In the genomic region with DNA sequence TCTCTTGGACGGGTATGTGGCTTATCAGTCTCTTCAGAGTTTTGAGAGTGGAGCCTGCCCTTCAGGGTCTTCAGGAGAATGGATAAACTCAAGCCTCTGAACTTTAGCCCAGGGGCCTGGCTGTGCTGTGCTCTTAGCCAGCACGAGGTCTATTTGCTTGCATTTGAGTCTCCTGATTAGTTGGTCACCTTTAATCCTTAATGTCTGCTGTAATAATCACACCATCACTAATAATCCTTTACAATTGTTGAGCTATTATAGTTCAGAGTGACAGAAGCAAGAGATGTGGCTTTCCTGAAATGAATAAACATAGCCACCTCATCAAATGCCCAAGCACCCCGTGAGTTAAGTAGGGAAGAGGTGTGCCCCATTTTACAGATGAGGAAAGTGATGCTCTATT, we compare ENCODE assay signal across 25 cellular contexts. TPM values are rescaled to one million over a fixed set of nuclear protein-coding genes. Genes with fewer than 3 reads are reported as not detected.
A peak's percentile ranks its signal among the peaks of the same experiment; 100 is the strongest.
DNase-seq lines count a peak whose midpoint lies in the region; ATAC-seq, FAIRE-seq and TF ChIP-seq lines count a peak whose summit lies in the region.
"Had no signal": no experiment of that assay in that cellular context is flagged by ENCODE, and none has a peak within 500 bp of the region (broad histone marks: within the 10 kb centered on the region; RNA-seq: fewer than 3 reads in every experiment).

No MANE protein-coding gene starts in this region.

- H3K27me3 ChIP-seq in GM12878 (replicated peaks in 1 of 2; ENCODE audit: control insufficient read depth in 2 of 2, insufficient read depth in 2 of 2, low read length in 1 of 2), result no peaks in the 10 kb centered on the region
- H3K27me3 ChIP-seq: BLaER1 treated with 17β-estradiol and CSF1 and Interleukin-3, amounts not matched to agents 10 nM and 100 nM; Peyer's patch had no signal

- TF ChIP-seq CTCF in A549 (IDR thresholded peaks at IDR 0.05) (no peak), GM12878 (IDR thresholded peaks at IDR 0.05 in 2 of 3, conservative IDR thresholded peaks at IDR 0.05 in 1 of 3; ENCODE audit: control insufficient read depth in 2 of 3, extremely low read depth in 1 of 3, insufficient read depth in 1 of 3, low read depth in 3 of 3, low read length in 3 of 3) (no peak), retinal pigment epithelial cell (conservative IDR thresholded peaks at IDR 0.05; ENCODE audit: low read depth, low read length) (no peak)

- H3K36me3 Mint-ChIP-seq in activated CD8-positive, alpha-beta memory T cell treated with anti-CD3 and anti-CD28 coated beads, Interleukin-2, amount 10 ng/mL, durations not matched to agents 7 days and 5 days, result no peaks in the 10 kb centered on the region

- no peaks in the 10 kb centered on the region for H3K79me2 ChIP-seq in GM12878 (ENCODE audit: control insufficient read depth, insufficient read depth, low read length)

- in situ Hi-C loops in GM12878 (cut with MboI), result no loop called here

- no peaks in the 10 kb centered on the region for H3K36me3 ChIP-seq in GM12878 (ENCODE audit: control insufficient read depth in 2 of 2, insufficient read depth in 2 of 2, low read length in 1 of 2)
- H3K36me3 ChIP-seq: BLaER1 treated with 17β-estradiol and CSF1 and Interleukin-3, amounts not matched to agents 10 nM and 100 nM; Peyer's patch had no signal

- H3K27ac ChIP-seq in A549, result peak overlapping the region; percentile 85 to 96
- H3K27ac ChIP-seq in GM12878 (ENCODE audit: control insufficient read depth, insufficient read depth), result no peak overlapping the region
- H3K27ac ChIP-seq: BLaER1 treated with 17β-estradiol and CSF1 and Interleukin-3, amounts not matched to agents 10 nM and 100 nM; HL-60; SK-N-MC had no signal

- H3K9ac ChIP-seq in GM12878 (ENCODE audit: control insufficient read depth, insufficient read depth, low read length), result no peak overlapping the region

- H3K4me3 ChIP-seq in A549, result no peak overlapping the region
- no peak overlapping the region for H3K4me3 ChIP-seq in GM12878
- H3K4me3 ChIP-seq in retinal pigment epithelial cell (ENCODE audit: low read length), result no peak overlapping the region
- H3K4me3 ChIP-seq: BLaER1 treated with 17β-estradiol and CSF1 and Interleukin-3, amounts not matched to agents 10 nM and 100 nM; Peyer's patch; SK-N-MC had no signal

- H3K4me2 ChIP-seq in A549 (peak overlapping the region; percentile 16; the same call in 1 of the 3 replicates), GM12878 (ENCODE audit: control insufficient read depth, insufficient read depth) (no peak overlapping the region)
- H3K4me2 ChIP-seq: BLaER1 treated with 17β-estradiol and CSF1 and Interleukin-3, amounts not matched to agents 10 nM and 100 nM had no signal

- TF ChIP-seq EP300 in A549 (IDR thresholded peaks at IDR 0.05) (no peak), Ishikawa (IDR thresholded peaks at IDR 0.05; ENCODE audit: borderline replicate concordance) (no peak), GM12878 (IDR thresholded peaks at IDR 0.05; ENCODE audit: borderline replicate concordance in 1 of 2, control insufficient read depth in 1 of 2, low read depth in 2 of 2, low read length in 2 of 2) (no peak)

- H3K27me3 Mint-ChIP-seq in activated CD8-positive, alpha-beta memory T cell treated with anti-CD3 and anti-CD28 coated beads, Interleukin-2, amount 10 ng/mL, durations not matched to agents 7 days and 5 days, result no peaks in the 10 kb centered on the region
- H3K27me3 Mint-ChIP-seq: CD4-positive, alpha-beta T cell had no signal

- SMC1A ChIA-PET in GM12878 (lab: Charles Lee; ENCODE audit: uncharacterized antibody, unreplicated experiment), result interaction anchor here (0.7 kb wide), 1 partner anchor 77 kb away, joined by 3 read pairs; no protein-coding TSS in a partner anchor

- H3K27ac Mint-ChIP-seq in activated CD8-positive, alpha-beta memory T cell treated with anti-CD3 and anti-CD28 coated beads, Interleukin-2, amount 10 ng/mL, durations not matched to agents 7 days and 5 days, result no peak overlapping the region
- H3K27ac Mint-ChIP-seq: CD4-positive, alpha-beta T cell had no signal

- no peak for TF ChIP-seq POLR2A in A549 (IDR thresholded peaks at IDR 0.05; ENCODE audit: low read length)
- no peak for TF ChIP-seq POLR2A in GM12878 (IDR thresholded peaks at IDR 0.05; ENCODE audit: low read depth, low read length)

- DNase-seq in A549 (ENCODE audit: low read depth in 1 of 2, low spot score in 1 of 2) (no peak), GM12878 (ENCODE audit: low read depth, low spot score) (no peak), retinal pigment epithelial cell (ENCODE audit: low read depth) (peak; percentile 86)
- no peak for DNase-seq in stimulated activated CD4-positive, alpha-beta T cell treated with anti-CD3 and anti-CD28 coated beads, Interleukin-15, amount 100 ng/mL, for 24 hours
- no peak for DNase-seq in activated CD8-positive, alpha-beta memory T cell treated with anti-CD3 and anti-CD28 coated beads, Interleukin-2, amount 10 ng/mL, durations not matched to agents 7 days and 5 days
- DNase-seq: AML-193; CD4-positive, alpha-beta T cell; Kasumi-1; MV-4-11; NCI-H1105 treated with DMSO at 0.1 percent for 48 hours; NCI-H146; NCI-H2029; NCI-H446; NCI-H524 treated with DMSO at 0.1 percent for 48 hours; NK-92 treated with Interleukin-12 subunit alpha and Interleukin-12 subunit beta, amount 100 ng/mL, for 24 hours; SIG-M5 had no signal

- intact Hi-C loops in GM12878 (cut with micrococcal nuclease; ENCODE audit: unreplicated experiment), result no loop called here

- no peak for FAIRE-seq in A549 (lab: Jason Lieb, UNC)
- no peak for FAIRE-seq in GM12878 (lab: Jason Lieb, UNC)
- FAIRE-seq: G401.6, GM12891 had no signal

- H3K9me3 Mint-ChIP-seq in activated CD8-positive, alpha-beta memory T cell treated with anti-CD3 and anti-CD28 coated beads, Interleukin-2, amount 10 ng/mL, durations not matched to agents 7 days and 5 days (ENCODE audit: low read depth), result no peaks in the 10 kb centered on the region
- H3K9me3 Mint-ChIP-seq: CD4-positive, alpha-beta T cell had no signal

- POLR2A ChIA-PET in A549 (lab: Yijun Ruan, JAX) (no interaction called here), GM12878 (lab: Charles Lee) (no interaction called here)

- 38% methylated on average over 3 of the region's 3 CpGs for WGBS in A549 (ENCODE audit: missing lambda C conversion rate)
- WGBS in GM12878 (ENCODE audit: insufficient coverage, insufficient replicate concordance, low lambda C conversion rate, missing lambda C conversion rate), result 0% methylated on average over 3 of the region's 3 CpGs

- RAD21 ChIA-PET in GM12878 (lab: Charles Lee; ENCODE audit: unreplicated experiment), result interaction anchor here (1.3 kb wide), 1 partner anchor 160 kb away, joined by 3 read pairs; no protein-coding TSS in a partner anchor

- ATAC-seq in A549 (no peak), GM12878 (peak; percentile 5; the same call in 2 of the 3 replicates), GM21528 (IDR thresholded peaks at IDR 0.05; ENCODE audit: low FRiP score, unreplicated experiment) (no peak)
- no peak for ATAC-seq in activated CD8-positive, alpha-beta memory T cell treated with anti-CD3 and anti-CD28 coated beads, Interleukin-2, amount 10 ng/mL, durations not matched to agents 7 days and 5 days
- ATAC-seq: HCT116 had no signal

- no peak overlapping the region for H2AFZ ChIP-seq in GM12878 (ENCODE audit: control insufficient read depth, low read depth, low read length)

- peaks cover 99% of the 10 kb centered on the region for H3K4me1 ChIP-seq in A549
- peaks cover 6% of the 10 kb centered on the region for H3K4me1 ChIP-seq in GM12878 (ENCODE audit: control insufficient read depth, insufficient read depth, low read length)

- peaks cover 16% of the 10 kb centered on the region for H3K4me1 Mint-ChIP-seq in activated CD8-positive, alpha-beta memory T cell treated with anti-CD3 and anti-CD28 coated beads, Interleukin-2, amount 10 ng/mL, durations not matched to agents 7 days and 5 days

- BruUV-seq in GM12878 (replicated peaks; lab: Mats Ljungman, UMichigan), result no TSS peak

- H3K9me3 ChIP-seq in A549, result no peaks in the 10 kb centered on the region
- H3K9me3 ChIP-seq in GM12878 (replicated peaks; ENCODE audit: control insufficient read depth, insufficient read depth, low read length), result no peaks in the 10 kb centered on the region
- H3K9me3 ChIP-seq: BLaER1 treated with 17β-estradiol and CSF1 and Interleukin-3, amounts not matched to agents 10 nM and 100 nM; Peyer's patch had no signal

- no peaks in the 10 kb centered on the region for H4K20me1 ChIP-seq in GM12878 (ENCODE audit: control insufficient read depth, insufficient read depth)
- H4K20me1 ChIP-seq: BLaER1 treated with 17β-estradiol and CSF1 and Interleukin-3, amounts not matched to agents 10 nM and 100 nM had no signal

- CTCF ChIA-PET in A549 (lab: Yijun Ruan, JAX) (interaction anchor here (1.1 to 3.4 kb wide), 5 partner anchors 8 to 712 kb away, joined by 3 to 16 read pairs (median 5); no protein-coding TSS in a partner anchor), GM12878 (lab: Yijun Ruan, JAX) (interaction anchor here (0.8 to 1.2 kb wide), 4 partner anchors 8 to 49 kb away, joined by 3 to 4 read pairs (median 3); no protein-coding TSS in a partner anchor)
- CTCF ChIA-PET in activated CD8-positive, alpha-beta memory T cell treated with anti-CD3 and anti-CD28 coated beads, Interleukin-2, amount 10 ng/mL, durations not matched to agents 7 days and 5 days (lab: Charles Lee), result interaction anchor here (1.0 to 3.0 kb wide), 4 partner anchors 11 to 717 kb away, joined by 4 to 11 read pairs (median 5); no protein-coding TSS in a partner anchor

- H3K4me3 Mint-ChIP-seq in activated CD8-positive, alpha-beta memory T cell treated with anti-CD3 and anti-CD28 coated beads, Interleukin-2, amount 10 ng/mL, durations not matched to agents 7 days and 5 days, result no peak overlapping the region
- H3K4me3 Mint-ChIP-seq: CD4-positive, alpha-beta T cell had no signal

- TF ChIP-seq RAD21 in A549 (conservative IDR thresholded peaks at IDR 0.05 in 1 of 2, IDR thresholded peaks at IDR 0.05 in 1 of 2), result no peak
- TF ChIP-seq RAD21 in Ishikawa (IDR thresholded peaks at IDR 0.05; ENCODE audit: low read depth), result no peak
- TF ChIP-seq RAD21 in GM12878 (IDR thresholded peaks at IDR 0.05; ENCODE audit: insufficient read depth, low read depth, low read length), result no peak

RNA-seq across cellular contexts. Expression of a gene that starts 24.2 kb away (rescaled TPM):
- polyA plus RNA-seq in A549 (2011; rRNA removed) (59.8 and 63.1 TPM in 2 replicates), A549 (2017; fragmentation: RNase III; extraction: RNeasy Plus Mini Kit Qiagen cat#74134 plus additional on column Dnase treatment) (38.3 to 56.4 TPM (median 46.0 TPM) in 3 replicates), GM12878 (2011; rRNA removed) (0.01 TPM in 1 of 2 replicates, not detected in the other), GM12878 (2014; fragmentation: Illumina TruSeq; extraction: Trizol) (not detected in 2 replicates), GM12878 (2014; fragmentation: Nextera tagmentation; extraction: Ambion mirVana) (not detected), GM12878 (2014; rRNA removed) (not detected in 2 replicates), GM12878 (2016; fragmentation: Nextera tagmentation; extraction: Ambion mirVana) (not detected)
- polyA plus RNA-seq in A549 (2012; cell fraction: cytosol; rRNA removed), result 62.9 and 86.5 TPM in 2 replicates
- 87.4 and 102 TPM in 2 replicates for polyA plus RNA-seq in A549 (2012; cell fraction: nucleus; rRNA removed)
- 76.5 and 77.5 TPM in 2 replicates for polyA minus RNA-seq in A549 (2011; rRNA and poly(A)+ RNA removed)
- total RNA-seq in GM12878 (2013; cell fraction: nucleolus; rRNA removed), result not detected in 2 replicates
- total RNA-seq in GM12878 (2014; rRNA removed) (not detected in 2 replicates), GM12878 (2014; rRNA removed; fragmentation: Illumina TruSeq; extraction: Trizol) (not detected in 2 replicates), GM12878 (2021) (0.05 TPM in 1 of 2 replicates, not detected in the other)
- not detected for polyA plus RNA-seq in GM12878 (2011; ENCODE audit: low read depth)
- 0.02 TPM in 1 of 2 replicates, not detected in the other for polyA plus RNA-seq in GM12878 (2011; cell fraction: cytosol; rRNA removed)
- 0.03 TPM in 1 of 2 replicates, not detected in the other for polyA plus RNA-seq in GM12878 (2011; cell fraction: nucleus; rRNA removed)
- not detected in 2 replicates for polyA plus RNA-seq in GM12878 (2012)
- polyA minus RNA-seq in GM12878 (2011; rRNA and poly(A)+ RNA removed), result not detected in 2 replicates
- 0.62 and 0.94 TPM in 2 replicates for polyA minus RNA-seq in GM12878 (2011; cell fraction: cytosol; rRNA and poly(A)+ RNA removed)
- 0.12 and 0.19 TPM in 2 replicates for polyA minus RNA-seq in GM12878 (2011; cell fraction: nucleus; rRNA and poly(A)+ RNA removed)
- not detected for total RNA-seq in activated CD8-positive, alpha-beta memory T cell treated with anti-CD3 and anti-CD28 coated beads, Interleukin-2, amount 10 ng/mL, durations not matched to agents 7 days and 5 days
- total RNA-seq: CD4-positive, alpha-beta T cell had no signal
